1 cellular context compared by ENCODE assay signal in the genomic region with DNA sequence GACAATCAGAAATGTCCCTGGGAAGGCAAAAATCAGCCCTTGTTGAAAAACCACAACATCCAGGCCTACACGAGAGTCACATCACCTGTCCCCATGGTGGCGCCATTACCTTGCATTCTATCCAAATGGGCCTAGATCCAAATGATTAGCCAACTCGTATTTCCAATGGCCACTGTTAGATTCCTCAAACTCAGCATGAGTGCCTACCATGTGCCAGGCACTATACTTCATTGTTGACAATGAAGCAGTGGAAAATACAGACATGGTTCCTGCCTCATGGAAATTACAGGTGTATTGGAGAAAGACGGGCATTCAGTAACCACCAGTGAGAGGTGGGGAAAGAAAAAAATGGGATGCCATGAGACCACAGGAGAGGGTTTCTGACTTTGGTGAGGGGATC.
TF ChIP-seq lines count a peak whose summit lies in the region.

No MANE protein-coding gene starts in this region.

TF ChIP-seq in K562, 482 proteins besides CTCF, POLR2A, EP300 and RAD21 (continued from another document):
- TF ChIP-seq, protein P1, sequence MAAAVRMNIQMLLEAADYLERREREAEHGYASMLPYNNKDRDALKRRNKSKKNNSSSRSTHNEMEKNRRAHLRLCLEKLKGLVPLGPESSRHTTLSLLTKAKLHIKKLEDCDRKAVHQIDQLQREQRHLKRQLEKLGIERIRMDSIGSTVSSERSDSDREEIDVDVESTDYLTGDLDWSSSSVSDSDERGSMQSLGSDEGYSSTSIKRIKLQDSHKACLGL (CRISPR knock-in tag; IDR thresholded peaks at IDR 0.05; ENCODE audit: borderline replicate concordance, poor library complexity, severe bottlenecking), result no peak
- TF ChIP-seq ZC3H4 (CRISPR knock-in tag; IDR thresholded peaks at IDR 0.05; ENCODE audit: borderline replicate concordance), result no peak
- TF ChIP-seq, protein P2, sequence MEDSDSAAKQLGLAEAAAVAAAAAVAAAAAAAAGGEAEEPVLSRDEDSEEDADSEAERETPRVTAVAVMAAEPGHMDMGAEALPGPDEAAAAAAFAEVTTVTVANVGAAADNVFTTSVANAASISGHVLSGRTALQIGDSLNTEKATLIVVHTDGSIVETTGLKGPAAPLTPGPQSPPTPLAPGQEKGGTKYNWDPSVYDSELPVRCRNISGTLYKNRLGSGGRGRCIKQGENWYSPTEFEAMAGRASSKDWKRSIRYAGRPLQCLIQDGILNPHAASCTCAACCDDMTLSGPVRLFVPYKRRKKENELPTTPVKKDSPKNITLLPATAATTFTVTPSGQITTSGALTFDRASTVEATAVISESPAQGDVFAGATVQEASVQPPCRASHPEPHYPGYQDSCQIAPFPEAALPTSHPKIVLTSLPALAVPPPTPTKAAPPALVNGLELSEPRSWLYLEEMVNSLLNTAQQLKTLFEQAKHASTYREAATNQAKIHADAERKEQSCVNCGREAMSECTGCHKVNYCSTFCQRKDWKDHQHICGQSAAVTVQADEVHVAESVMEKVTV (CRISPR knock-in tag; IDR thresholded peaks at IDR 0.05), result peak; percentile 85
- TF ChIP-seq CHD1 (IDR thresholded peaks at IDR 0.05; ENCODE audit: low read length), result no peak
- no peak for TF ChIP-seq SRF (CRISPR knock-in tag; IDR thresholded peaks at IDR 0.05)
- TF ChIP-seq, protein P3, sequence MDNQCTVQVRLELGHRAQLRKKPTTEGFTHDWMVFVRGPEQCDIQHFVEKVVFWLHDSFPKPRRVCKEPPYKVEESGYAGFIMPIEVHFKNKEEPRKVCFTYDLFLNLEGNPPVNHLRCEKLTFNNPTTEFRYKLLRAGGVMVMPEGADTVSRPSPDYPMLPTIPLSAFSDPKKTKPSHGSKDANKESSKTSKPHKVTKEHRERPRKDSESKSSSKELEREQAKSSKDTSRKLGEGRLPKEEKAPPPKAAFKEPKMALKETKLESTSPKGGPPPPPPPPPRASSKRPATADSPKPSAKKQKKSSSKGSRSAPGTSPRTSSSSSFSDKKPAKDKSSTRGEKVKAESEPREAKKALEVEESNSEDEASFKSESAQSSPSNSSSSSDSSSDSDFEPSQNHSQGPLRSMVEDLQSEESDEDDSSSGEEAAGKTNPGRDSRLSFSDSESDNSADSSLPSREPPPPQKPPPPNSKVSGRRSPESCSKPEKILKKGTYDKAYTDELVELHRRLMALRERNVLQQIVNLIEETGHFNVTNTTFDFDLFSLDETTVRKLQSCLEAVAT (IDR thresholded peaks at IDR 0.05), result no peak
- TF ChIP-seq, protein P4, sequence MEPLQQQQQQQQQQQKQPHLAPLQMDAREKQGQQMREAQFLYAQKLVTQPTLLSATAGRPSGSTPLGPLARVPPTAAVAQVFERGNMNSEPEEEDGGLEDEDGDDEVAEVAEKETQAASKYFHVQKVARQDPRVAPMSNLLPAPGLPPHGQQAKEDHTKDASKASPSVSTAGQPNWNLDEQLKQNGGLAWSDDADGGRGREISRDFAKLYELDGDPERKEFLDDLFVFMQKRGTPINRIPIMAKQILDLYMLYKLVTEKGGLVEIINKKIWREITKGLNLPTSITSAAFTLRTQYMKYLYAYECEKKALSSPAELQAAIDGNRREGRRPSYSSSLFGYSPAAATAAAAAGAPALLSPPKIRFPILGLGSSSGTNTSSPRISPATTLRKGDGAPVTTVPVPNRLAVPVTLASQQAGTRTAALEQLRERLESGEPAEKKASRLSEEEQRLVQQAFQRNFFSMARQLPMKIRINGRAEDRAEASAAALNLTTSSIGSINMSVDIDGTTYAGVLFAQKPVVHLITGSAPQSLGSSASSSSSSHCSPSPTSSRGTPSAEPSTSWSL (CRISPR knock-in tag; IDR thresholded peaks at IDR 0.05; ENCODE audit: borderline replicate concordance), result no peak
- no peak for TF ChIP-seq NELFE (IDR thresholded peaks at IDR 0.05; ENCODE audit: insufficient read depth, insufficient read length)
- no peak for TF ChIP-seq ZNF707 (CRISPR knock-in tag; conservative IDR thresholded peaks at IDR 0.05)
- no peak for TF ChIP-seq KDM5B (IDR thresholded peaks at IDR 0.05; ENCODE audit: insufficient replicate concordance, low read depth, low read length)
- no peak for TF ChIP-seq DACH1 (IDR thresholded peaks at IDR 0.05; ENCODE audit: partially characterized antibody)
- TF ChIP-seq BRD9 (IDR thresholded peaks at IDR 0.05; ENCODE audit: low read depth, partially characterized antibody), result peak; percentile 93
- TF ChIP-seq POLR2B (IDR thresholded peaks at IDR 0.05; ENCODE audit: low read depth, partially characterized antibody), result no peak
- peak; percentile 39; the same call in 1 of the 2 replicates for TF ChIP-seq EP400 (IDR thresholded peaks at IDR 0.05)
- no peak for TF ChIP-seq CBFA2T3 (IDR thresholded peaks at IDR 0.05)
- TF ChIP-seq, protein P5, sequence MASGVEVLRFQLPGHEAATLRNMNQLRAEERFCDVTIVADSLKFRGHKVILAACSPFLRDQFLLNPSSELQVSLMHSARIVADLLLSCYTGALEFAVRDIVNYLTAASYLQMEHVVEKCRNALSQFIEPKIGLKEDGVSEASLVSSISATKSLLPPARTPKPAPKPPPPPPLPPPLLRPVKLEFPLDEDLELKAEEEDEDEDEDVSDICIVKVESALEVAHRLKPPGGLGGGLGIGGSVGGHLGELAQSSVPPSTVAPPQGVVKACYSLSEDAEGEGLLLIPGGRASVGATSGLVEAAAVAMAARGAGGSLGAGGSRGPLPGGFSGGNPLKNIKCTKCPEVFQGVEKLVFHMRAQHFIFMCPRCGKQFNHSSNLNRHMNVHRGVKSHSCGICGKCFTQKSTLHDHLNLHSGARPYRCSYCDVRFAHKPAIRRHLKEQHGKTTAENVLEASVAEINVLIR (CRISPR knock-in tag; IDR thresholded peaks at IDR 0.05), result no peak
- no peak for TF ChIP-seq ZNF197 (CRISPR knock-in tag; IDR thresholded peaks at IDR 0.05; ENCODE audit: low read depth)
- no peak for TF ChIP-seq CBX8 (IDR thresholded peaks at IDR 0.05; ENCODE audit: borderline replicate concordance, extremely low read depth, low read depth, low read length, poor library complexity, severe bottlenecking)
- TF ChIP-seq TSC22D4 (tag; IDR thresholded peaks at IDR 0.05), result no peak
